In the genomic region with DNA sequence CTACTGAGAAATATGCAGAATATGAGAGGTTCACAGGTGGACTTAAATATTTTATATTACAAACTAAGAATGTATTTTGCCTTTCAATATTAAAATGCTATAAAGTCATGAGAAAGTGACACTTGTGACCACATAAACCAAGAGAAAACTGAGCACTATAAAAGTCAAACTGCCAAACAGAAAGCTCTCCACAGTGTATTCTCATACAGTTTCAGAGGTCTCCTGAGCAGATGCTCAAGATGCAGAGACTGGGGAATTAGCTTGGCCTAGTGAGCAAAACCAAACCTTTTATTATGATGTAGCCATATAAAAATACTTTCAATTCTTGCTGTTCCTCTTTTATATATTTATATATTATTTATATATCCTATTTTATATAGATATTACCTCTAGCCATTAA, we compare ENCODE assay signal across 33 cellular contexts.
DNase-seq lines count a peak whose midpoint lies in the region; ATAC-seq, FAIRE-seq and TF ChIP-seq lines count a peak whose summit lies in the region.
"Had no signal": no experiment of that assay in that cellular context is flagged by ENCODE, and none has a peak within 500 bp of the region (broad histone marks: within the 10 kb centered on the region; RNA-seq: fewer than 3 reads in every experiment).

No MANE protein-coding gene starts in this region.

- H3K4me3 ChIP-seq in GM12878 (no peak overlapping the region), body of pancreas (no peak overlapping the region)
- H3K4me3 ChIP-seq: breast epithelium, gastrocnemius medialis, K562, lower lobe of right lung, MG63, sigmoid colon, thyroid gland, uterus had no signal

- H3K4me1 Mint-ChIP-seq in activated CD8-positive, alpha-beta memory T cell treated with anti-CD3 and anti-CD28 coated beads, Interleukin-2, amount 10 ng/mL, durations not matched to agents 7 days and 5 days = peaks cover 2% of the 10 kb centered on the region
- H3K4me1 Mint-ChIP-seq: activated CD4-positive, alpha-beta T cell treated with anti-CD3 and anti-CD28 coated beads for 36 hours had no signal

- TF ChIP-seq POLR2A in GM12878 (IDR thresholded peaks at IDR 0.05; ENCODE audit: low read depth, low read length) (no peak), body of pancreas (IDR thresholded peaks at IDR 0.05) (no peak)

- ATAC-seq in GM18498 (IDR thresholded peaks at IDR 0.05; ENCODE audit: unreplicated experiment) = peak; percentile 79
- peak; percentile 65 for ATAC-seq in GM21381 (IDR thresholded peaks at IDR 0.05; ENCODE audit: unreplicated experiment)
- peak; percentile 69 for ATAC-seq in HG03432 (IDR thresholded peaks at IDR 0.05; ENCODE audit: unreplicated experiment)
- peak; percentile 74 for ATAC-seq in GM12878
- ATAC-seq in body of pancreas = no peak
- no peak for ATAC-seq in activated CD8-positive, alpha-beta memory T cell treated with anti-CD3 and anti-CD28 coated beads, Interleukin-2, amount 10 ng/mL, durations not matched to agents 7 days and 5 days
- ATAC-seq: activated CD4-positive, alpha-beta T cell treated with anti-CD3 and anti-CD28 coated beads for 36 hours; gastrocnemius medialis; K562; lower lobe of right lung; naive thymus-derived CD4-positive, alpha-beta T cell had no signal

- H3K4me2 ChIP-seq in GM12878 (ENCODE audit: control insufficient read depth, insufficient read depth) = no peak overlapping the region

- H3K4me3 Mint-ChIP-seq in activated CD8-positive, alpha-beta memory T cell treated with anti-CD3 and anti-CD28 coated beads, Interleukin-2, amount 10 ng/mL, durations not matched to agents 7 days and 5 days = no peak overlapping the region
- H3K4me3 Mint-ChIP-seq: activated CD4-positive, alpha-beta T cell treated with anti-CD3 and anti-CD28 coated beads for 36 hours; activated naive CD4-positive, alpha-beta T cell treated with anti-CD3 and anti-CD28 coated beads, Interleukin-2, amount 50 U/mL, for 24 hours; H9; naive thymus-derived CD4-positive, alpha-beta T cell had no signal

- no peak for TF ChIP-seq CTCF in GM12878 (IDR thresholded peaks at IDR 0.05 in 2 of 3, conservative IDR thresholded peaks at IDR 0.05 in 1 of 3; ENCODE audit: control insufficient read depth in 2 of 3, extremely low read depth in 1 of 3, insufficient read depth in 1 of 3, low read depth in 3 of 3, low read length in 3 of 3)
- TF ChIP-seq CTCF in body of pancreas (IDR thresholded peaks at IDR 0.05) = no peak

- TF ChIP-seq EP300 in GM12878 (IDR thresholded peaks at IDR 0.05; ENCODE audit: borderline replicate concordance in 1 of 2, control insufficient read depth in 1 of 2, low read depth in 2 of 2, low read length in 2 of 2) = no peak

- CTCF ChIA-PET in GM12878 (lab: Yijun Ruan, JAX) = interaction anchor here (1.3 to 2.0 kb wide), 5 partner anchors 8 to 327 kb away, joined by 4 to 5 read pairs (median 4); no protein-coding TSS in a partner anchor
- CTCF ChIA-PET in activated CD8-positive, alpha-beta memory T cell treated with anti-CD3 and anti-CD28 coated beads, Interleukin-2, amount 10 ng/mL, durations not matched to agents 7 days and 5 days (lab: Charles Lee) = no interaction called here

- H3K4me1 ChIP-seq in GM12878 (ENCODE audit: control insufficient read depth, insufficient read depth, low read length) (no peaks in the 10 kb centered on the region), body of pancreas (peaks cover 7% of the 10 kb centered on the region)
- H3K4me1 ChIP-seq: BE2C, breast epithelium, gastrocnemius medialis, uterus had no signal

- TF ChIP-seq RAD21 in GM12878 (IDR thresholded peaks at IDR 0.05; ENCODE audit: insufficient read depth, low read depth, low read length) = no peak

- no peak overlapping the region for H3K27ac ChIP-seq in GM12878 (ENCODE audit: control insufficient read depth, insufficient read depth)
- H3K27ac ChIP-seq in body of pancreas = no peak overlapping the region
- H3K27ac ChIP-seq: breast epithelium, gastrocnemius medialis, lower lobe of right lung, sigmoid colon, thyroid gland, uterus had no signal

- POLR2A ChIA-PET in GM12878 (lab: Charles Lee) = no interaction called here

- no TSS peak for BruUV-seq in GM12878 (replicated peaks; lab: Mats Ljungman, UMichigan)

- DNase-seq in GM12878 (ENCODE audit: low read depth, low spot score) (no peak), body of pancreas (no peak), cerebellum (ENCODE audit: low spot score) (no peak)
- DNase-seq in activated CD8-positive, alpha-beta memory T cell treated with anti-CD3 and anti-CD28 coated beads, Interleukin-2, amount 10 ng/mL, durations not matched to agents 7 days and 5 days = no peak
- DNase-seq: activated CD4-positive, alpha-beta T cell treated with anti-CD3 and anti-CD28 coated beads for 36 hours; activated CD8-positive, alpha-beta memory T cell treated with anti-CD3 and anti-CD28 coated beads for 24 hours; amygdala; BE2C; CD8-positive, alpha-beta memory T cell; DMS 273 treated with DMSO at 0.1 percent for 48 hours; EL; gastrocnemius medialis; H9; lower lobe of right lung; MG63; midbrain; naive thymus-derived CD4-positive, alpha-beta T cell; NCI-H1105 treated with DMSO at 0.1 percent for 48 hours; NCI-H2029; nucleus accumbens; sigmoid colon; stimulated activated CD4-positive, alpha-beta T cell treated with anti-CD3 and anti-CD28 coated beads, Interleukin-12 subunit alpha, Interleukin-12 subunit beta, amount 100 ng/mL, for 4 hours; stimulated activated CD4-positive, alpha-beta T cell treated with anti-CD3 and anti-CD28 coated beads, Interleukin-2, amount 100 ng/mL, for 48 hours; thyroid gland; uterus had no signal

- SMC1A ChIA-PET in GM12878 (lab: Charles Lee; ENCODE audit: uncharacterized antibody, unreplicated experiment) = interaction anchor here (1.5 kb wide), 1 partner anchor 17 kb away, joined by 5 read pairs; no protein-coding TSS in a partner anchor

- intact Hi-C loops in GM12878 (cut with micrococcal nuclease; ENCODE audit: unreplicated experiment) (no loop called here), body of pancreas (cut with DNase I) (no loop called here)

- H3K9ac ChIP-seq in GM12878 (ENCODE audit: control insufficient read depth, insufficient read depth, low read length) = no peak overlapping the region

- H3K27me3 ChIP-seq in GM12878 (replicated peaks in 1 of 2; ENCODE audit: control insufficient read depth in 2 of 2, insufficient read depth in 2 of 2, low read length in 1 of 2) (no peaks in the 10 kb centered on the region), body of pancreas (no peaks in the 10 kb centered on the region)
- H3K27me3 ChIP-seq: BE2C, breast epithelium, gastrocnemius medialis, MG63, sigmoid colon, thyroid gland, uterus had no signal

- H2AFZ ChIP-seq in GM12878 (ENCODE audit: control insufficient read depth, low read depth, low read length) = no peak overlapping the region

- H3K79me2 ChIP-seq in GM12878 (ENCODE audit: control insufficient read depth, insufficient read depth, low read length) = no peaks in the 10 kb centered on the region; the same call in none of the 2 replicates

- no peaks in the 10 kb centered on the region for H3K27me3 Mint-ChIP-seq in activated CD8-positive, alpha-beta memory T cell treated with anti-CD3 and anti-CD28 coated beads, Interleukin-2, amount 10 ng/mL, durations not matched to agents 7 days and 5 days
- H3K27me3 Mint-ChIP-seq: activated CD4-positive, alpha-beta T cell treated with anti-CD3 and anti-CD28 coated beads for 36 hours; activated naive CD4-positive, alpha-beta T cell treated with anti-CD3 and anti-CD28 coated beads, Interleukin-2, amount 50 U/mL, for 24 hours; CD8-positive, alpha-beta memory T cell; naive thymus-derived CD4-positive, alpha-beta T cell; progenitor cell of endocrine pancreas had no signal

- FAIRE-seq in GM12878 (lab: Jason Lieb, UNC) = no peak
- FAIRE-seq: endothelial cell of umbilical vein, K562 had no signal

- peaks cover 0 to 2% of the 10 kb centered on the region in 2 experiments; a peak in 2 of 4 replicates for H3K36me3 ChIP-seq in GM12878 (ENCODE audit: control insufficient read depth in 2 of 2, insufficient read depth in 2 of 2, low read length in 1 of 2)
- no peaks in the 10 kb centered on the region for H3K36me3 ChIP-seq in body of pancreas (replicated peaks in 1 of 2; ENCODE audit: insufficient read depth in 1 of 2, low read depth in 2 of 2)
- H3K36me3 ChIP-seq: BE2C, breast epithelium, gastrocnemius medialis, lower lobe of right lung, MG63, sigmoid colon, thyroid gland, uterus had no signal

- H3K9me3 ChIP-seq in GM12878 (replicated peaks; ENCODE audit: control insufficient read depth, insufficient read depth, low read length) (no peaks in the 10 kb centered on the region), body of pancreas (no peaks in the 10 kb centered on the region)
- H3K9me3 ChIP-seq: BE2C, breast epithelium, gastrocnemius medialis, lower lobe of right lung, MG63, sigmoid colon, thyroid gland, uterus had no signal

- no peaks in the 10 kb centered on the region for H3K9me3 Mint-ChIP-seq in activated CD8-positive, alpha-beta memory T cell treated with anti-CD3 and anti-CD28 coated beads, Interleukin-2, amount 10 ng/mL, durations not matched to agents 7 days and 5 days (ENCODE audit: low read depth)
- H3K9me3 Mint-ChIP-seq: activated naive CD4-positive, alpha-beta T cell treated with anti-CD3 and anti-CD28 coated beads, Interleukin-2, amount 50 U/mL, for 24 hours; CD8-positive, alpha-beta memory T cell; H9; naive thymus-derived CD4-positive, alpha-beta T cell had no signal

- H3K36me3 Mint-ChIP-seq in activated CD8-positive, alpha-beta memory T cell treated with anti-CD3 and anti-CD28 coated beads, Interleukin-2, amount 10 ng/mL, durations not matched to agents 7 days and 5 days = no peaks in the 10 kb centered on the region

- in situ Hi-C loops in GM12878 (cut with MboI) = no loop called here

- no peaks in the 10 kb centered on the region for H4K20me1 ChIP-seq in GM12878 (ENCODE audit: control insufficient read depth, insufficient read depth)

- H3K27ac Mint-ChIP-seq in activated CD8-positive, alpha-beta memory T cell treated with anti-CD3 and anti-CD28 coated beads, Interleukin-2, amount 10 ng/mL, durations not matched to agents 7 days and 5 days = no peak overlapping the region
- H3K27ac Mint-ChIP-seq: activated CD4-positive, alpha-beta T cell treated with anti-CD3 and anti-CD28 coated beads for 36 hours; activated naive CD4-positive, alpha-beta T cell treated with anti-CD3 and anti-CD28 coated beads, Interleukin-2, amount 50 U/mL, for 24 hours; naive thymus-derived CD4-positive, alpha-beta T cell; progenitor cell of endocrine pancreas had no signal

- RAD21 ChIA-PET in GM12878 (lab: Charles Lee; ENCODE audit: unreplicated experiment) = no interaction called here

TF ChIP-seq in GM12878, 131 proteins besides CTCF, POLR2A, EP300 and RAD21:
- TF ChIP-seq CBFB (IDR thresholded peaks at IDR 0.05; ENCODE audit: low read depth) (no peak), ZNF274 (IDR thresholded peaks at IDR 0.05; ENCODE audit: insufficient read depth, insufficient read length) (no peak)

Comparison
In these comparisons a context has a peak if more than half of its experiments do, and no peak if none do; other contexts are left out.
1. ATAC-seq: peak in GM18498 (single experiment), GM21381 (single experiment), HG03432 (single experiment) and GM12878 (single experiment); none in body of pancreas (single experiment) and activated CD8-positive, alpha-beta memory T cell treated with anti-CD3 and anti-CD28 coated beads, Interleukin-2, amount 10 ng/mL, durations not matched to agents 7 days and 5 days (single experiment).